In the genomic region with DNA sequence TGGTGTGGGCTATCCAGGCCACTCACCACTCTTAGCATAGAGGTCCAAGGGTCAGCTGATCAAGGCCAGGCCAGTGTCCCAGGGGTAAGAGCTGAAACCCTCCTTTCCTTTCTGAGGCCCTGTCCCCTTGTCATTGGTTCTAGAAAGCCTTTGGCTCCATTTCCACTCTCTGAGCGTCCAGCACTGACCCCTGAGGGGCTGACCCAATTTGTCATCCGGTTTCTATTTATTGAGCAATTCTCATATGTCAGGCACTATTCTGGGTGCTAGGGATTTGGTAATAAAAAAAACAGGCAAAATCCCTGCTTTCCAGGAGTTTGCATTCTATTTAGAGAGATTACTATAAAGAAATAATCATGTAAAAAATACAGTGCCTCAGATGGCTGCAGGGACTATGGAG, we compare ENCODE assay signal across 17 cellular contexts. TPM values are rescaled to one million over a fixed set of nuclear protein-coding genes. Genes with fewer than 3 reads are reported as not detected.
DNase-seq lines count a peak whose midpoint lies in the region; ATAC-seq and TF ChIP-seq lines count a peak whose summit lies in the region.
"Had no signal": no experiment of that assay in that cellular context is flagged by ENCODE, and none has a peak within 500 bp of the region (broad histone marks: within the 10 kb centered on the region; RNA-seq: fewer than 3 reads in every experiment).

No MANE protein-coding gene starts in this region.

- no peak overlapping the region for H2AK5ac ChIP-seq in mesenchymal stem cell (ENCODE audit: low read length, severe bottlenecking)

- no peak overlapping the region for H2BK5ac ChIP-seq in mesenchymal stem cell (ENCODE audit: low read depth, low read length, poor library complexity, severe bottlenecking)

- intact Hi-C loops in Right ventricle myocardium superior (cut with DNase I) = no loop called here
- intact Hi-C loops in left ventricle myocardium inferior (cut with micrococcal nuclease) = no loop called here

- H2BK120ac ChIP-seq in mesenchymal stem cell (ENCODE audit: low read depth, low read length) = no peak overlapping the region

- H2BK15ac ChIP-seq in mesenchymal stem cell (ENCODE audit: low read depth, poor library complexity, severe bottlenecking) = no peak overlapping the region

- H3K4me1 ChIP-seq in left ventricle myocardium inferior = peaks cover 16% of the 10 kb centered on the region
- H3K4me1 ChIP-seq in mesenchymal stem cell (ENCODE audit: control insufficient read depth, insufficient read depth, low read depth, low read length) = no peaks in the 10 kb centered on the region
- H3K4me1 ChIP-seq: BLaER1, Caco-2 had no signal

- no peak for TF ChIP-seq CTCF in left ventricle myocardium inferior (IDR thresholded peaks at IDR 0.05; ENCODE audit: borderline replicate concordance)

- no peak overlapping the region for H2AFZ ChIP-seq in mesenchymal stem cell (ENCODE audit: low read depth, low read length)

- H2BK12ac ChIP-seq in mesenchymal stem cell (ENCODE audit: low read length in 2 of 2) = no peak overlapping the region

- 88% methylated on average over 2 of the region's 2 CpGs for WGBS in mesenchymal stem cell

- H3K14ac ChIP-seq in mesenchymal stem cell (ENCODE audit: low read length in 2 of 2) = no peak overlapping the region

- H3K9ac ChIP-seq in mesenchymal stem cell (ENCODE audit: low read length) = no peak overlapping the region
- H3K9ac ChIP-seq: BLaER1 had no signal

- H3K4ac ChIP-seq in mesenchymal stem cell (ENCODE audit: low read depth in 1 of 2, low read length in 2 of 2) = no peak overlapping the region

- H3K9me3 ChIP-seq in left ventricle myocardium inferior (replicated peaks) (no peaks in the 10 kb centered on the region), mesenchymal stem cell (ENCODE audit: control insufficient read depth, low read length) (no peaks in the 10 kb centered on the region)
- H3K9me3 ChIP-seq: BLaER1, Caco-2 had no signal

- H4K8ac ChIP-seq in mesenchymal stem cell (ENCODE audit: low read length) = no peak overlapping the region

- H3K27me3 ChIP-seq in left ventricle myocardium inferior (ENCODE audit: low read depth) (peaks cover 41% of the 10 kb centered on the region), mesenchymal stem cell (ENCODE audit: control insufficient read depth in 1 of 2, insufficient read depth in 1 of 2, low read length in 2 of 2) (peaks cover 41 to 91% of the 10 kb centered on the region in 2 experiments)
- H3K27me3 ChIP-seq: BLaER1 had no signal

- H3K23ac ChIP-seq in mesenchymal stem cell (ENCODE audit: low read length in 2 of 2) = no peak overlapping the region

- H4K91ac ChIP-seq in mesenchymal stem cell (ENCODE audit: low read length) = peak overlapping the region; percentile 15

- H3K36me3 ChIP-seq in left ventricle myocardium inferior (no peaks in the 10 kb centered on the region), mesenchymal stem cell (ENCODE audit: control insufficient read depth in 1 of 2, insufficient read depth in 2 of 2, low read depth in 1 of 2, low read length in 2 of 2) (no peaks in the 10 kb centered on the region)
- H3K36me3 ChIP-seq: BLaER1 had no signal

- H3K4me3 ChIP-seq in left ventricle myocardium inferior (no peak overlapping the region), mesenchymal stem cell (ENCODE audit: insufficient read depth in 1 of 2, low read depth in 1 of 2, low read length in 2 of 2) (no peak overlapping the region)
- H3K4me3 ChIP-seq: BLaER1 had no signal

- no peak overlapping the region for H3K4me2 ChIP-seq in mesenchymal stem cell (ENCODE audit: low read length, poor library complexity, severe bottlenecking)
- H3K4me2 ChIP-seq: BLaER1 had no signal

- DNase-seq in Right ventricle myocardium superior (no peak), left ventricle myocardium inferior (no peak), cerebellar cortex (ENCODE audit: low spot score) (peak; percentile 5), mesenchymal stem cell (no peak), NCI-H82 treated with DMSO at 0.1 percent for 48 hours (lab: John Stamatoyannopoulos, UW; ENCODE audit: unreplicated experiment) (no peak)
- no peak for DNase-seq in central memory CD4-positive, alpha-beta T cell
- DNase-seq: 8988T; AML-193; Caco-2; CD8-positive, alpha-beta memory T cell; DND-41; GF-D8; GOT3; H9 had no signal

- H3K79me1 ChIP-seq in mesenchymal stem cell (replicated peaks; ENCODE audit: low read length, poor library complexity, severe bottlenecking) = no peaks in the 10 kb centered on the region

- no peak overlapping the region for H3K18ac ChIP-seq in mesenchymal stem cell (ENCODE audit: low read depth in 1 of 2, low read length in 2 of 2)

- peak; percentile 47 for ATAC-seq in Right ventricle myocardium superior (ENCODE audit: poor library complexity)
- ATAC-seq in HG03342 (IDR thresholded peaks at IDR 0.05; ENCODE audit: unreplicated experiment) = no peak

- H3K27ac ChIP-seq in left ventricle myocardium inferior (replicated peaks) = no peak overlapping the region
- H3K27ac ChIP-seq in mesenchymal stem cell (ENCODE audit: low read length, poor library complexity, severe bottlenecking) = no peak overlapping the region
- H3K27ac ChIP-seq: BLaER1 had no signal

RNA-seq across cellular contexts. Expression of a gene that starts 3.4 kb away (rescaled TPM):
- total RNA-seq in Right ventricle myocardium superior (not detected), left ventricle myocardium inferior (not detected)
- polyA plus RNA-seq in mesenchymal stem cell (2013, experiment 1 of 2) = not detected
- not detected for polyA plus RNA-seq in mesenchymal stem cell (2013, experiment 2 of 2)
- total RNA-seq: Caco-2; CD8-positive, alpha-beta memory T cell; H9; HT-29 had no signal
- polyA plus RNA-seq: CD8-positive, alpha-beta memory T cell had no signal

RNA-seq across cellular contexts. Expression of a gene that starts 19.8 kb away (rescaled TPM):
- total RNA-seq in Right ventricle myocardium superior (not detected), left ventricle myocardium inferior (not detected)
- polyA plus RNA-seq in mesenchymal stem cell (2013, experiment 1 of 2) = not detected
- not detected for polyA plus RNA-seq in mesenchymal stem cell (2013, experiment 2 of 2)
- total RNA-seq: CD8-positive, alpha-beta memory T cell; H9; HT-29 had no signal

RNA-seq across cellular contexts. Expression of a gene that starts 47.9 kb away (rescaled TPM):
- total RNA-seq in Right ventricle myocardium superior = not detected
- not detected for total RNA-seq in left ventricle myocardium inferior
- polyA plus RNA-seq in mesenchymal stem cell (2013, experiment 1 of 2) = not detected
- polyA plus RNA-seq in mesenchymal stem cell (2013, experiment 2 of 2) = not detected
- total RNA-seq: Caco-2; CD8-positive, alpha-beta memory T cell; H9; HT-29 had no signal
